Comparison of ENCODE assay signal across 19 cellular contexts in the genomic region with DNA sequence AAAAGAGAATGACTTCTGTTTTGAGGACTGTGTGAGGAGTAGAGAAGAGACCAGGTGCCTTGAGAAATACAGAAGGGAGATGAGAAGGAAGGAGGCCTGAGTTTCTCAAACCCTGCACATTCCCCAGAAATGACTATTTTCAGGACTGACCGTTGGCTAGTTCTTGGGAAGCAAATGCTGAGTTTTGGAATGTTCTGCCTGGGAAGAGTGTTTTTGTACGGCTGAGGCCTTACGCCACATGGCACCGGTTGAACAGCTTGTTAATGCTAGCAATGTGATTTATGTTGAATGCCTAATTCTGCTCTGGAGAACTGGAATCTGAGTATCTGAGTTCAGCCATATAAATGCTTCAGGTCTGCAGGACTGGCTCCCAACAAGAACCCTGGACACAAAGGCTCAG.
A peak's percentile ranks its signal among the peaks of the same experiment; 100 is the strongest.
DNase-seq lines count a peak whose midpoint lies in the region; ATAC-seq and TF ChIP-seq lines count a peak whose summit lies in the region.
"Had no signal": no experiment of that assay in that cellular context is flagged by ENCODE, and none has a peak within 500 bp of the region (broad histone marks: within the 10 kb centered on the region; RNA-seq: fewer than 3 reads in every experiment).

No MANE protein-coding gene starts in this region.

- H3K27ac ChIP-seq in GM23248 (no peak overlapping the region), foreskin keratinocyte (no peak overlapping the region)
- H3K27ac ChIP-seq: A549 had no signal

- H3K27me3 ChIP-seq in GM23248 (replicated peaks; ENCODE audit: insufficient read depth) (peaks cover 65% of the 10 kb centered on the region), foreskin keratinocyte (no peaks in the 10 kb centered on the region)

- DNase-seq in GM23248 = peak; percentile 4
- peak; percentile 6 for DNase-seq in fibroblast of the aortic adventitia (ENCODE audit: low read depth)
- no peak for DNase-seq in foreskin keratinocyte
- no peak for DNase-seq in dedifferentiated amniotic fluid mesenchymal stem cell (ENCODE audit: extremely low spot score)
- DNase-seq: 8988T; ACHN; C1 segment of cervical spinal cord; CD4-positive, alpha-beta memory T cell; COR-L47; DMS153; DND-41; H9 had no signal

- no peaks in the 10 kb centered on the region for H4K20me1 ChIP-seq in GM23248 (ENCODE audit: insufficient read depth)

- H3K4me1 Mint-ChIP-seq in nephron = peaks cover 54% of the 10 kb centered on the region
- H3K4me1 Mint-ChIP-seq: CD4-positive, alpha-beta memory T cell; GM23338; H9 had no signal

- H3K36me3 ChIP-seq in GM23248 (ENCODE audit: low read depth) = no peaks in the 10 kb centered on the region

- no peaks in the 10 kb centered on the region for H3K27me3 Mint-ChIP-seq in nephron (ENCODE audit: low read depth)
- H3K27me3 Mint-ChIP-seq: CD4-positive, alpha-beta memory T cell had no signal

- H3K4me1 ChIP-seq in GM23248 (ENCODE audit: insufficient read depth) (no peaks in the 10 kb centered on the region), foreskin keratinocyte (no peaks in the 10 kb centered on the region)
- H3K4me1 ChIP-seq: A549 had no signal

- no peak overlapping the region for H3K4me3 Mint-ChIP-seq in nephron
- H3K4me3 Mint-ChIP-seq: CD4-positive, alpha-beta memory T cell; GM23338; H9 had no signal

- no peaks in the 10 kb centered on the region for H3K9me2 ChIP-seq in GM23248 (ENCODE audit: insufficient read depth)

- whole genome bisulfite sequencing in GM23248 (ENCODE audit: low coverage in 1 of 2, low lambda C conversion rate in 2 of 2, missing lambda C conversion rate in 2 of 2), 2 experiments = 56 to 58% methylated on average over 4 of the region's 4 CpGs

- in situ Hi-C loops in GM23248 (cut with MboI) = no loop called here

- no peak overlapping the region for H3K4me2 ChIP-seq in GM23248 (ENCODE audit: unreplicated experiment)
- H3K4me2 ChIP-seq: A549, GM23338 had no signal

- H3K79me2 ChIP-seq in GM23248 (ENCODE audit: insufficient read depth) = no peaks in the 10 kb centered on the region

- H3K4me3 ChIP-seq in GM23248 = no peak overlapping the region
- no peak overlapping the region for H3K4me3 ChIP-seq in fibroblast of the aortic adventitia (ENCODE audit: low read depth, low read length)
- H3K4me3 ChIP-seq: A549, GM12878, GM23338 had no signal

- no peaks in the 10 kb centered on the region for H3F3A ChIP-seq in GM23248 (ENCODE audit: insufficient read depth)

- H3K9ac ChIP-seq in GM23248 = no peak overlapping the region

- no peaks in the 10 kb centered on the region for H3K9me3 ChIP-seq in GM23248 (ENCODE audit: low read depth)
- H3K9me3 ChIP-seq: A549 had no signal

- no peaks in the 10 kb centered on the region for H3K9me3 Mint-ChIP-seq in nephron
- H3K9me3 Mint-ChIP-seq: GM23338, H9 had no signal

- H2AFZ ChIP-seq in GM23248 = no peak overlapping the region
- H2AFZ ChIP-seq: GM23338 had no signal

- no peaks in the 10 kb centered on the region for H3K36me3 Mint-ChIP-seq in nephron (ENCODE audit: low read depth)
- H3K36me3 Mint-ChIP-seq: CD4-positive, alpha-beta memory T cell had no signal

- TF ChIP-seq CTCF in fibroblast of the aortic adventitia (IDR thresholded peaks at IDR 0.05; ENCODE audit: insufficient read depth, low read length) (no peak), nephron (IDR thresholded peaks at IDR 0.05; ENCODE audit: unreplicated experiment in 3 of 3) (no peak), foreskin keratinocyte (conservative IDR thresholded peaks at IDR 0.05) (no peak)

- peak overlapping the region; percentile 93 to 98 (median 97) for H3K27ac Mint-ChIP-seq in nephron
- H3K27ac Mint-ChIP-seq: CD4-positive, alpha-beta memory T cell; GM23338; H9 had no signal

- ATAC-seq in GM21786 (IDR thresholded peaks at IDR 0.05; ENCODE audit: unreplicated experiment) (no peak), foreskin keratinocyte (no peak), GM18502 (IDR thresholded peaks at IDR 0.05; ENCODE audit: poor library complexity, unreplicated experiment) (no peak)
- ATAC-seq: A549, GM12878, GM23338, HCT116 had no signal

Comparison
In these comparisons a context has a peak if more than half of its experiments do, and no peak if none do; other contexts are left out.
1. DNase-seq: peak in GM23248 (single experiment) and fibroblast of the aortic adventitia (single experiment); none in foreskin keratinocyte (0 of 2) and dedifferentiated amniotic fluid mesenchymal stem cell (single experiment).